ENCODE assay signal across 20 cellular contexts in the genomic region with DNA sequence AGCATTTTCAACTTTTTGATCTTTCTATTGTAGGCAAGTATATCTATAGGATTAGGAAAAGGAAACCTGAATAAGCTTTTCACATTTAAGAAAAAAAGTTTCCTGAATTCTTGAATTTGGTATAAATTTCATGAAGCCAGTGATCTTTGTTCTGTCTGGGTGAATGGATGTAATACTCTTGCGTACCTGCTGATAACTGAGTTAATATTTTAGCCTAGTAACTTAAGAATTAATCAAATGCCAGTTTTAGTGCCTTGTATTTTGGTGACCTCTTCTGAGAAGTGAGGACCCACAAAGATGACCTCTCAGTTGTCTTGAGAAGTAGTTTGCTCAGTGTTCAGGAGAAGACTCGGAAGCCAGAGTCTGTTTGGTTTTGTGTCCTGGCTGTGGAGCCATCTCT.
A peak's percentile ranks its signal among the peaks of the same experiment; 100 is the strongest.
DNase-seq lines count a peak whose midpoint lies in the region; ATAC-seq, FAIRE-seq and TF ChIP-seq lines count a peak whose summit lies in the region.
"Had no signal": no experiment of that assay in that cellular context is flagged by ENCODE, and none has a peak within 500 bp of the region (broad histone marks: within the 10 kb centered on the region; RNA-seq: fewer than 3 reads in every experiment).

No MANE protein-coding gene starts in this region.

- no peak overlapping the region for H3K9ac ChIP-seq in kidney (ENCODE audit: low read length in 2 of 2)
- H3K9ac ChIP-seq: BLaER1 had no signal

- H3K27me3 ChIP-seq in CD4-positive, CD25-positive, alpha-beta regulatory T cell (ENCODE audit: control insufficient read depth, insufficient read depth, low read length) = no peaks in the 10 kb centered on the region
- H3K27me3 ChIP-seq: BLaER1 had no signal

- H3K4me3 ChIP-seq in CD4-positive, CD25-positive, alpha-beta regulatory T cell (ENCODE audit: low read depth, low read length) = no peak overlapping the region
- no peak overlapping the region for H3K4me3 ChIP-seq in kidney (ENCODE audit: low read length in 2 of 2)
- H3K4me3 ChIP-seq: BLaER1 had no signal

- H3K4me1 Mint-ChIP-seq in CD4-positive, CD25-positive, alpha-beta regulatory T cell = peaks cover 19 to 29% (median 22%) of the 10 kb centered on the region in 4 donors
- peaks cover 10% of the 10 kb centered on the region for H3K4me1 Mint-ChIP-seq in T-helper 17 cell
- H3K4me1 Mint-ChIP-seq in stimulated activated effector memory CD8-positive, alpha-beta T cell treated with anti-CD3 and anti-CD28 coated beads, Interleukin-12 subunit alpha, Interleukin-12 subunit beta, amount 100 ng/mL, for 72 hours = peaks cover 7% of the 10 kb centered on the region
- peaks cover 6% of the 10 kb centered on the region for H3K4me1 Mint-ChIP-seq in stimulated activated naive CD8-positive, alpha-beta T cell treated with anti-CD3 and anti-CD28 coated beads, Interleukin-15, amount 100 ng/mL, for 72 hours

- no peak overlapping the region for H3K4me3 Mint-ChIP-seq in CD4-positive, CD25-positive, alpha-beta regulatory T cell
- H3K4me3 Mint-ChIP-seq in T-helper 17 cell = no peak overlapping the region
- H3K4me3 Mint-ChIP-seq in stimulated activated effector memory CD8-positive, alpha-beta T cell treated with anti-CD3 and anti-CD28 coated beads, Interleukin-12 subunit alpha, Interleukin-12 subunit beta, amount 100 ng/mL, for 72 hours = no peak overlapping the region
- no peak overlapping the region for H3K4me3 Mint-ChIP-seq in stimulated activated naive CD8-positive, alpha-beta T cell treated with anti-CD3 and anti-CD28 coated beads, Interleukin-15, amount 100 ng/mL, for 72 hours
- H3K4me3 Mint-ChIP-seq: B cell; CD4-positive, alpha-beta T cell had no signal

- no peaks in the 10 kb centered on the region for H3K27me3 Mint-ChIP-seq in CD4-positive, CD25-positive, alpha-beta regulatory T cell
- H3K27me3 Mint-ChIP-seq in T-helper 17 cell = no peaks in the 10 kb centered on the region
- H3K27me3 Mint-ChIP-seq in stimulated activated naive CD8-positive, alpha-beta T cell treated with anti-CD3 and anti-CD28 coated beads, Interleukin-15, amount 100 ng/mL, for 72 hours = no peaks in the 10 kb centered on the region
- H3K27me3 Mint-ChIP-seq: B cell; CD4-positive, alpha-beta T cell had no signal

- H3K27ac Mint-ChIP-seq in CD4-positive, CD25-positive, alpha-beta regulatory T cell = peak overlapping the region in 2 of 3 donors; percentile 52 to 55
- peak overlapping the region; percentile 3 for H3K27ac Mint-ChIP-seq in T-helper 17 cell
- H3K27ac Mint-ChIP-seq in stimulated activated effector memory CD8-positive, alpha-beta T cell treated with anti-CD3 and anti-CD28 coated beads, Interleukin-12 subunit alpha, Interleukin-12 subunit beta, amount 100 ng/mL, for 72 hours = peak overlapping the region; percentile 62
- H3K27ac Mint-ChIP-seq in stimulated activated naive CD8-positive, alpha-beta T cell treated with anti-CD3 and anti-CD28 coated beads, Interleukin-15, amount 100 ng/mL, for 72 hours = no peak overlapping the region
- H3K27ac Mint-ChIP-seq: CD4-positive, alpha-beta T cell had no signal

- H3K36me3 ChIP-seq in CD4-positive, CD25-positive, alpha-beta regulatory T cell (ENCODE audit: control insufficient read depth, insufficient read depth, low read length) = peaks cover 76% of the 10 kb centered on the region
- H3K36me3 ChIP-seq in kidney (ENCODE audit: control insufficient read depth in 1 of 2, insufficient read depth in 2 of 2, low read length in 2 of 2) = peaks cover 2 to 25% of the 10 kb centered on the region in 2 donors

- H3K27ac ChIP-seq in CD4-positive, CD25-positive, alpha-beta regulatory T cell (ENCODE audit: insufficient read depth, low read length, poor library complexity, severe bottlenecking) = no peak overlapping the region
- no peak overlapping the region for H3K27ac ChIP-seq in kidney (ENCODE audit: low read depth in 2 of 2, low read length in 2 of 2)
- H3K27ac ChIP-seq: BLaER1, C4-2B had no signal

- peak; percentile 35 for FAIRE-seq in kidney (lab: Jason Lieb, UNC)
- FAIRE-seq: GM18507 had no signal

- peaks cover 30% of the 10 kb centered on the region for H3K36me3 Mint-ChIP-seq in CD4-positive, CD25-positive, alpha-beta regulatory T cell
- peaks cover 5% of the 10 kb centered on the region for H3K36me3 Mint-ChIP-seq in T-helper 17 cell (ENCODE audit: low read depth)
- H3K36me3 Mint-ChIP-seq in stimulated activated effector memory CD8-positive, alpha-beta T cell treated with anti-CD3 and anti-CD28 coated beads, Interleukin-12 subunit alpha, Interleukin-12 subunit beta, amount 100 ng/mL, for 72 hours = peaks cover 52% of the 10 kb centered on the region

- intact Hi-C loops in kidney (cut with DNase I) = no loop called here

- TF ChIP-seq CTCF in kidney (IDR thresholded peaks at IDR 0.05; ENCODE audit: borderline replicate concordance, extremely low read depth, insufficient read depth) = no peak

- H3K9me3 Mint-ChIP-seq in CD4-positive, CD25-positive, alpha-beta regulatory T cell = peaks cover 0 to 2% (median 0%) of the 10 kb centered on the region in 7 donors
- H3K9me3 Mint-ChIP-seq in stimulated activated effector memory CD8-positive, alpha-beta T cell treated with anti-CD3 and anti-CD28 coated beads, Interleukin-12 subunit alpha, Interleukin-12 subunit beta, amount 100 ng/mL, for 72 hours = no peaks in the 10 kb centered on the region
- no peaks in the 10 kb centered on the region for H3K9me3 Mint-ChIP-seq in stimulated activated naive CD8-positive, alpha-beta T cell treated with anti-CD3 and anti-CD28 coated beads, Interleukin-15, amount 100 ng/mL, for 72 hours
- H3K9me3 Mint-ChIP-seq: CD4-positive, alpha-beta T cell had no signal

- no peak for DNase-seq in CD4-positive, CD25-positive, alpha-beta regulatory T cell
- DNase-seq in T-helper 17 cell (no peak), kidney (no peak)
- DNase-seq in stimulated activated effector memory CD8-positive, alpha-beta T cell treated with anti-CD3 and anti-CD28 coated beads, Interleukin-12 subunit alpha, Interleukin-12 subunit beta, amount 100 ng/mL, for 72 hours (ENCODE audit: low spot score in 2 of 2) = no peak
- no peak for DNase-seq in stimulated activated naive CD8-positive, alpha-beta T cell treated with anti-CD3 and anti-CD28 coated beads, Interleukin-15, amount 100 ng/mL, for 72 hours
- no peak for DNase-seq in activated CD4-positive, alpha-beta T cell treated with anti-CD3 and anti-CD28 coated beads for 48 hours
- DNase-seq: Calu3; CD4-positive, alpha-beta T cell; COR-L47; DMS53; DMS79 treated with DMSO at 0.1 percent for 48 hours; GF-D8; GOT3; H7; HCEC 1CT had no signal

- H3K9me3 ChIP-seq in CD4-positive, CD25-positive, alpha-beta regulatory T cell (ENCODE audit: control insufficient read depth in 2 of 2, low read length in 2 of 2) = no peaks in the 10 kb centered on the region
- H3K9me3 ChIP-seq in T-helper 17 cell (ENCODE audit: control insufficient read depth, low read length, poor library complexity, severe bottlenecking) (no peaks in the 10 kb centered on the region), kidney (ENCODE audit: control insufficient read depth in 1 of 2, low read length in 2 of 2) (no peaks in the 10 kb centered on the region)
- H3K9me3 ChIP-seq: BLaER1 had no signal

- H3K4me1 ChIP-seq in CD4-positive, CD25-positive, alpha-beta regulatory T cell (ENCODE audit: control insufficient read depth, insufficient read depth, low read length, poor library complexity, severe bottlenecking) = no peaks in the 10 kb centered on the region
- no peaks in the 10 kb centered on the region for H3K4me1 ChIP-seq in kidney (ENCODE audit: control insufficient read depth in 1 of 2, insufficient read depth in 1 of 2, low read depth in 1 of 2, low read length in 2 of 2)
- H3K4me1 ChIP-seq: BLaER1 had no signal

- ATAC-seq in CD4-positive, CD25-positive, alpha-beta regulatory T cell (ENCODE audit: low read depth in 2 of 2) = no peak
- ATAC-seq in T-helper 17 cell (no peak), HG02623 (IDR thresholded peaks at IDR 0.05; ENCODE audit: unreplicated experiment) (no peak)
- no peak for ATAC-seq in stimulated activated effector memory CD8-positive, alpha-beta T cell treated with anti-CD3 and anti-CD28 coated beads, Interleukin-12 subunit alpha, Interleukin-12 subunit beta, amount 100 ng/mL, for 72 hours
- ATAC-seq in stimulated activated naive CD8-positive, alpha-beta T cell treated with anti-CD3 and anti-CD28 coated beads, Interleukin-15, amount 100 ng/mL, for 72 hours = no peak

Comparison
In these comparisons a context has a peak if more than half of its experiments do, and no peak if none do; other contexts are left out.
1. H3K27ac Mint-ChIP-seq: peak in CD4-positive, CD25-positive, alpha-beta regulatory T cell (2 of 3), T-helper 17 cell (single experiment) and stimulated activated effector memory CD8-positive, alpha-beta T cell treated with anti-CD3 and anti-CD28 coated beads, Interleukin-12 subunit alpha, Interleukin-12 subunit beta, amount 100 ng/mL, for 72 hours (single experiment); none in stimulated activated naive CD8-positive, alpha-beta T cell treated with anti-CD3 and anti-CD28 coated beads, Interleukin-15, amount 100 ng/mL, for 72 hours (0 of 2).